Comparison of ENCODE assay signal across 35 cellular contexts in the genomic region with DNA sequence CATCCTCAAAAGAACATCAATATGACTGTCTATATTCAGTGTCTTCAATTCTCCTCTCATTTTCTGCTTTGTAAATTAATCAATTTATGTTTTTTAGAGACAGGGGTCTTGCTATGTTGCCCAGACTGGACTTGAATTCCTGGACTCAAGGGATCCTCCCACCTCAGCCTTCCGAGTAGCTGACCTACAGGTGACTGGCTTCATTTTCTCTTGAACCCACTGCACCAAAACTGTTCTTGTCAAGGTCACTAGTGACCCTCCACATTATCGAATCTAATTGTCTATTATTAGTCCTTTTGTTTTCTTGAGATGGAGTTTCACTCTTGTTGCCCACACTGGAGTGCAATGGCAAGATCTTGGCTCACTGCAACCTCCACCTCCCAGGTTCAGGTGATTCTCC. TPM values are rescaled to one million over a fixed set of nuclear protein-coding genes. Genes with fewer than 3 reads are reported as not detected.
DNase-seq lines count a peak whose midpoint lies in the region; ATAC-seq, FAIRE-seq and TF ChIP-seq lines count a peak whose summit lies in the region.
"Had no signal": no experiment of that assay in that cellular context is flagged by ENCODE, and none has a peak within 500 bp of the region (broad histone marks: within the 10 kb centered on the region; RNA-seq: fewer than 3 reads in every experiment).

No MANE protein-coding gene starts in this region.

- peaks cover 75% of the 10 kb centered on the region for H3K79me2 ChIP-seq in HepG2 (ENCODE audit: insufficient read depth, low read length)

- no TSS peak for BruUV-seq in HepG2 (replicated peaks; lab: Mats Ljungman, UMichigan)

- intact Hi-C loops in HepG2 (cut with micrococcal nuclease; ENCODE audit: unreplicated experiment), result loop anchor here (10.0 kb wide), 1 partner anchor 141 kb away; no protein-coding TSS in a partner anchor
- intact Hi-C loops in right lobe of liver (cut with DNase I), result no loop called here
- intact Hi-C loops in CD14-positive monocyte (cut with micrococcal nuclease), result no loop called here
- intact Hi-C loops in Right ventricle myocardium superior (cut with DNase I), result loop anchor here (10.0 kb wide), 2 partner anchors 49 to 71 kb away; a partner anchor contains a TSS

- 98% methylated on average over 2 of the region's 2 CpGs for WGBS in HepG2 (ENCODE audit: low lambda C conversion rate)
- 83% methylated on average over 2 of the region's 2 CpGs for WGBS in right lobe of liver (ENCODE audit: insufficient coverage, low coverage, low lambda C conversion rate, missing lambda C conversion rate)

- H3K27me3 Mint-ChIP-seq in CD14-positive monocyte (ENCODE audit: low read depth in 3 of 3), result peaks cover 0 to 2% (median 0%) of the 10 kb centered on the region in 3 donors
- H3K27me3 Mint-ChIP-seq in osteocyte (ENCODE audit: unreplicated experiment), result no peaks in the 10 kb centered on the region
- no peaks in the 10 kb centered on the region for H3K27me3 Mint-ChIP-seq in stimulated activated memory B cell treated with anti-CD40 and anti-IgM and Interleukin-4, amounts not matched to agents 10 μg/mL and 1 μg/mL and 100 μg/mL, for 72 hours
- H3K27me3 Mint-ChIP-seq in activated T-cell treated with anti-CD3 and anti-CD28 coated beads, Interleukin-2, amount 50 U/mL, for 24 hours, result peaks cover 9% of the 10 kb centered on the region
- H3K27me3 Mint-ChIP-seq: B cell; CD4-positive, alpha-beta memory T cell; CD4-positive, alpha-beta T cell; CD8-positive, alpha-beta memory T cell had no signal

- H3K27me3 ChIP-seq in HepG2 (ENCODE audit: control insufficient read depth in 1 of 2, insufficient read depth in 2 of 2, low read length in 2 of 2), result peaks cover 0 to 5% of the 10 kb centered on the region in 2 experiments; a peak in 1 of 5 replicates
- H3K27me3 ChIP-seq in right lobe of liver, result no peaks in the 10 kb centered on the region
- H3K27me3 ChIP-seq: BE2C; BLaER1; BLaER1 treated with 17β-estradiol and CSF1 and Interleukin-3, amounts not matched to agents 10 nM and 100 nM had no signal

- no peak overlapping the region for H3K4me3 Mint-ChIP-seq in CD14-positive monocyte
- no peak overlapping the region for H3K4me3 Mint-ChIP-seq in osteocyte (ENCODE audit: unreplicated experiment)
- H3K4me3 Mint-ChIP-seq in stimulated activated memory B cell treated with anti-CD40 and anti-IgM and Interleukin-4, amounts not matched to agents 10 μg/mL and 1 μg/mL and 100 μg/mL, for 72 hours, result no peak overlapping the region
- no peak overlapping the region for H3K4me3 Mint-ChIP-seq in activated T-cell treated with anti-CD3 and anti-CD28 coated beads, Interleukin-2, amount 50 U/mL, for 24 hours
- H3K4me3 Mint-ChIP-seq: B cell; CD4-positive, alpha-beta memory T cell; CD4-positive, alpha-beta T cell; CD8-positive, alpha-beta memory T cell; CD8-positive, alpha-beta T cell had no signal

- ATAC-seq in HepG2, result no peak
- no peak for ATAC-seq in right lobe of liver
- no peak for ATAC-seq in stimulated activated memory B cell treated with anti-CD40 and anti-IgM and Interleukin-4, amounts not matched to agents 10 μg/mL and 1 μg/mL and 100 μg/mL, for 72 hours
- ATAC-seq in Right ventricle myocardium superior (ENCODE audit: poor library complexity), result no peak
- ATAC-seq: A549; CD8-positive, alpha-beta T cell had no signal

- no peaks in the 10 kb centered on the region for H3K36me3 ChIP-seq in HepG2 (replicated peaks in 1 of 2; ENCODE audit: control insufficient read depth in 1 of 2, insufficient read depth in 2 of 2, low read length in 2 of 2)
- no peaks in the 10 kb centered on the region for H3K36me3 ChIP-seq in right lobe of liver
- no peaks in the 10 kb centered on the region for H3K36me3 ChIP-seq in HEK293 (ENCODE audit: control insufficient read depth in 2 of 2, insufficient read depth in 1 of 2, low read length in 2 of 2)
- H3K36me3 ChIP-seq: BE2C had no signal

- H3K36me3 Mint-ChIP-seq in CD14-positive monocyte (peaks cover 2 to 15% of the 10 kb centered on the region in 2 donors), osteocyte (ENCODE audit: unreplicated experiment) (no peaks in the 10 kb centered on the region)
- no peaks in the 10 kb centered on the region for H3K36me3 Mint-ChIP-seq in stimulated activated memory B cell treated with anti-CD40 and anti-IgM and Interleukin-4, amounts not matched to agents 10 μg/mL and 1 μg/mL and 100 μg/mL, for 72 hours
- peaks cover 2% of the 10 kb centered on the region for H3K36me3 Mint-ChIP-seq in activated T-cell treated with anti-CD3 and anti-CD28 coated beads, Interleukin-2, amount 50 U/mL, for 24 hours (ENCODE audit: low read depth)
- H3K36me3 Mint-ChIP-seq: CD4-positive, CD25-positive, alpha-beta regulatory T cell had no signal

- H3K4me3 ChIP-seq in HepG2 (replicated peaks in 1 of 3; ENCODE audit: insufficient read depth in 1 of 3, low read depth in 2 of 3, low read length in 3 of 3), result no peak overlapping the region
- H3K4me3 ChIP-seq in right lobe of liver, result no peak overlapping the region
- no peak overlapping the region for H3K4me3 ChIP-seq in HEK293 (ENCODE audit: low read depth, low read length)
- H3K4me3 ChIP-seq: A549; BLaER1; BLaER1 treated with 17β-estradiol and CSF1 and Interleukin-3, amounts not matched to agents 10 nM and 100 nM had no signal

- in situ Hi-C loops in HepG2 (cut with HindIII; ENCODE audit: extremely low pct_ligation_motif_present, low pct_unique_long_range_greater_than_20kb), result no loop called here

- H3K9me3 Mint-ChIP-seq in CD14-positive monocyte (no peaks in the 10 kb centered on the region), osteocyte (ENCODE audit: unreplicated experiment) (no peaks in the 10 kb centered on the region)
- H3K9me3 Mint-ChIP-seq in stimulated activated memory B cell treated with anti-CD40 and anti-IgM and Interleukin-4, amounts not matched to agents 10 μg/mL and 1 μg/mL and 100 μg/mL, for 72 hours, result no peaks in the 10 kb centered on the region
- H3K9me3 Mint-ChIP-seq in activated T-cell treated with anti-CD3 and anti-CD28 coated beads, Interleukin-2, amount 50 U/mL, for 24 hours, result no peaks in the 10 kb centered on the region
- H3K9me3 Mint-ChIP-seq: CD4-positive, alpha-beta memory T cell; CD4-positive, alpha-beta T cell; CD4-positive, CD25-positive, alpha-beta regulatory T cell; CD8-positive, alpha-beta memory T cell; CD8-positive, alpha-beta T cell had no signal

- CTCF ChIA-PET in HepG2 (lab: Yijun Ruan, JAX; ENCODE audit: low intra/inter-chr PET ratio, low total read pairs) (no interaction called here), HEK293 (lab: Yijun Ruan, JAX) (no interaction called here)

- H3K9ac ChIP-seq in HepG2 (ENCODE audit: insufficient read depth, low read depth, low read length), result no peak overlapping the region
- H3K9ac ChIP-seq: BLaER1; BLaER1 treated with 17β-estradiol and CSF1 and Interleukin-3, amounts not matched to agents 10 nM and 100 nM had no signal

- TF ChIP-seq CTCF in HepG2 (CRISPR knock-in tag; IDR thresholded peaks at IDR 0.05) (no peak), right lobe of liver (IDR thresholded peaks at IDR 0.05) (no peak), CD14-positive monocyte (IDR thresholded peaks at IDR 0.05) (no peak), HEK293 (tag by site-specific recombination; IDR thresholded peaks at IDR 0.05) (no peak), osteocyte (IDR thresholded peaks at IDR 0.05) (no peak)

- no peak for FAIRE-seq in HepG2 (lab: Jason Lieb, UNC)
- FAIRE-seq: A204.1, A549, D721Med had no signal

- peaks cover 25% of the 10 kb centered on the region for H3K4me1 ChIP-seq in HepG2 (ENCODE audit: insufficient read depth, low read length)
- peaks cover 0 to 17% (median 2%) of the 10 kb centered on the region in 4 donors for H3K4me1 ChIP-seq in right lobe of liver
- H3K4me1 ChIP-seq in HEK293 (ENCODE audit: control insufficient read depth, insufficient read depth, low read length), result peaks cover 19% of the 10 kb centered on the region

- POLR2A ChIA-PET in HepG2 (lab: Yijun Ruan, JAX) (no interaction called here), HEK293 (lab: Yijun Ruan, JAX) (no interaction called here)

- no peak overlapping the region for H3K4me2 ChIP-seq in HepG2 (ENCODE audit: low read depth, low read length)
- H3K4me2 ChIP-seq: A549, BLaER1 had no signal

- no peak overlapping the region for H2AFZ ChIP-seq in HepG2 (ENCODE audit: low read length)

- DNase-seq in HepG2 (ENCODE audit: low spot score) (no peak), right lobe of liver (no peak), CD14-positive monocyte (ENCODE audit: low spot score) (no peak), osteocyte (ENCODE audit: extremely low spot score, unreplicated experiment) (no peak), Right ventricle myocardium superior (no peak)
- no peak for DNase-seq in activated T-cell treated with anti-CD3 and anti-CD28 coated beads, Interleukin-2, amount 50 U/mL, for 24 hours
- DNase-seq: 8988T; ACHN; BE2C; C1 segment of cervical spinal cord; Caco-2; Calu3; CD4-positive, alpha-beta memory T cell; CD4-positive, alpha-beta T cell; CD4-positive, CD25-positive, alpha-beta regulatory T cell; CD8-positive, alpha-beta memory T cell; CD8-positive, alpha-beta T cell; COR-L47; DMS 273 treated with DMSO at 0.1 percent for 48 hours; DMS153; DMS53; DMS79; DMS79 treated with DMSO at 0.1 percent for 48 hours; DND-41; EL had no signal

- TF ChIP-seq RAD21 in HepG2 (CRISPR knock-in tag; IDR thresholded peaks at IDR 0.05), result no peak

- H3K9me3 ChIP-seq in HepG2 (ENCODE audit: low read length), result no peaks in the 10 kb centered on the region
- H3K9me3 ChIP-seq in right lobe of liver, result no peaks in the 10 kb centered on the region
- H3K9me3 ChIP-seq in HEK293 (ENCODE audit: control insufficient read depth, insufficient read depth, low read depth, low read length), result no peaks in the 10 kb centered on the region
- H3K9me3 ChIP-seq: A549; BE2C; BLaER1; BLaER1 treated with 17β-estradiol and CSF1 and Interleukin-3, amounts not matched to agents 10 nM and 100 nM; Caco-2 had no signal

- peaks cover 20% of the 10 kb centered on the region for H4K20me1 ChIP-seq in HepG2 (ENCODE audit: insufficient read depth, low read length)

- no peak for TF ChIP-seq POLR2A in HepG2 (IDR thresholded peaks at IDR 0.05; ENCODE audit: insufficient read depth in 1 of 2, low read depth in 2 of 2, low read length in 2 of 2)
- no peak for TF ChIP-seq POLR2A in right lobe of liver (IDR thresholded peaks at IDR 0.05)

- H3K27ac ChIP-seq in HepG2 (ENCODE audit: extremely low read length, insufficient read depth, low read length) (no peak overlapping the region), right lobe of liver (no peak overlapping the region), HEK293 (ENCODE audit: extremely low read depth, low read depth, low read length) (no peak overlapping the region)
- H3K27ac ChIP-seq: 22Rv1; A549; BLaER1; BLaER1 treated with 17β-estradiol and CSF1 and Interleukin-3, amounts not matched to agents 10 nM and 100 nM; C4-2B had no signal

- no peak for TF ChIP-seq EP300 in HepG2 (IDR thresholded peaks at IDR 0.05; ENCODE audit: low read depth in 2 of 2, low read length in 2 of 2)
- TF ChIP-seq EP300 in HepG2 (CRISPR knock-in tag; IDR thresholded peaks at IDR 0.05; ENCODE audit: borderline replicate concordance), result no peak

- H3K27ac Mint-ChIP-seq in CD14-positive monocyte (peak overlapping the region in 4 of 7 donors; percentile 8 to 59 (median 45)), osteocyte (ENCODE audit: unreplicated experiment) (peak overlapping the region; percentile 56)
- no peak overlapping the region for H3K27ac Mint-ChIP-seq in stimulated activated memory B cell treated with anti-CD40 and anti-IgM and Interleukin-4, amounts not matched to agents 10 μg/mL and 1 μg/mL and 100 μg/mL, for 72 hours
- H3K27ac Mint-ChIP-seq in activated T-cell treated with anti-CD3 and anti-CD28 coated beads, Interleukin-2, amount 50 U/mL, for 24 hours, result no peak overlapping the region
- H3K27ac Mint-ChIP-seq: B cell; CD4-positive, alpha-beta T cell; CD4-positive, CD25-positive, alpha-beta regulatory T cell; CD8-positive, alpha-beta T cell had no signal

- H3K4me1 Mint-ChIP-seq in CD14-positive monocyte (peaks cover 44% of the 10 kb centered on the region), osteocyte (ENCODE audit: unreplicated experiment) (peaks cover 37% of the 10 kb centered on the region)
- peaks cover 31% of the 10 kb centered on the region for H3K4me1 Mint-ChIP-seq in stimulated activated memory B cell treated with anti-CD40 and anti-IgM and Interleukin-4, amounts not matched to agents 10 μg/mL and 1 μg/mL and 100 μg/mL, for 72 hours
- H3K4me1 Mint-ChIP-seq in activated T-cell treated with anti-CD3 and anti-CD28 coated beads, Interleukin-2, amount 50 U/mL, for 24 hours (ENCODE audit: low read depth), result peaks cover 32% of the 10 kb centered on the region

RNA-seq across cellular contexts. Expression of a gene that starts 3.7 kb away (rescaled TPM):
- total RNA-seq in HepG2 (2016; rRNA removed; fragmentation: Illumina TruSeq; extraction: Trizol), result 10.5 and 11.7 TPM in 2 replicates
- total RNA-seq in HepG2 (2016; cell fraction: cytosol; rRNA removed; fragmentation: Illumina TruSeq; extraction: Trizol; ENCODE audit: low read depth), result 3.4 and 3.7 TPM in 2 replicates
- 9.8 and 10.6 TPM in 2 replicates for total RNA-seq in HepG2 (2016; cell fraction: insoluble cytoplasmic fraction; rRNA removed; fragmentation: Illumina TruSeq; extraction: Trizol)
- total RNA-seq in HepG2 (2016; cell fraction: membrane; rRNA removed; fragmentation: Illumina TruSeq; extraction: Trizol), result 4.5 and 5.3 TPM in 2 replicates
- 14.3 and 16.7 TPM in 2 replicates for total RNA-seq in HepG2 (2016; cell fraction: nucleus; rRNA removed; fragmentation: Illumina TruSeq; extraction: Trizol)
- 14.9 and 16.6 TPM in 2 replicates for polyA plus RNA-seq in HepG2 (2011; rRNA removed)
- polyA plus RNA-seq in HepG2 (2011; cell fraction: cytosol; rRNA removed), result 8.5 and 11.1 TPM in 2 replicates
- 31.2 and 31.3 TPM in 2 replicates for polyA plus RNA-seq in HepG2 (2011; cell fraction: nucleus; rRNA removed)
- 12.6 and 13.0 TPM in 2 replicates for polyA plus RNA-seq in HepG2 (2012)
- polyA plus RNA-seq in HepG2 (2016; cell fraction: cytosol; fragmentation: Illumina TruSeq; extraction: Trizol; ENCODE audit: low read depth), result 0.98 and 1.1 TPM in 2 replicates
- polyA plus RNA-seq in HepG2 (2016; cell fraction: insoluble cytoplasmic fraction; fragmentation: Illumina TruSeq; extraction: Trizol; ENCODE audit: low read depth), result 6.4 and 6.6 TPM in 2 replicates
- polyA plus RNA-seq in HepG2 (2016; cell fraction: membrane; fragmentation: Illumina TruSeq; extraction: Trizol; ENCODE audit: low read depth), result 1.7 and 1.8 TPM in 2 replicates
- 20.6 and 23.6 TPM in 2 replicates for polyA plus RNA-seq in HepG2 (2016; cell fraction: nucleus; fragmentation: Illumina TruSeq; extraction: Trizol; ENCODE audit: insufficient read depth, low read depth)
- polyA minus RNA-seq in HepG2 (2011; rRNA and poly(A)+ RNA removed; ENCODE audit: low replicate concordance), result 0.02 and 24.0 TPM in 2 replicates
- polyA minus RNA-seq in HepG2 (2011; cell fraction: cytosol; rRNA and poly(A)+ RNA removed), result 11.3 and 14.0 TPM in 2 replicates
- polyA minus RNA-seq in HepG2 (2011; cell fraction: nucleus; rRNA and poly(A)+ RNA removed), result 30.6 and 35.8 TPM in 2 replicates
- total RNA-seq in right lobe of liver, result 1 to 10 TPM; 2.5 to 4.9 (median 4.2) TPM
- 1 to 10 TPM in 1 of 2 donors, under 1 TPM in 1; 0.53 to 1.2 TPM for polyA plus RNA-seq in CD14-positive monocyte
- total RNA-seq in osteocyte, result 13.7 and 15.1 TPM in 2 replicates
- total RNA-seq in Right ventricle myocardium superior, result 20.4 TPM
- total RNA-seq: Caco-2 had no signal

Comparison
In these comparisons a context has a peak if more than half of its experiments do, and no peak if none do; other contexts are left out.
1. intact Hi-C loops: an anchor here in HepG2 (10.0 kb wide) and Right ventricle myocardium superior (10.0 kb wide); none called in right lobe of liver and CD14-positive monocyte.
2. H3K27ac Mint-ChIP-seq: peak in CD14-positive monocyte (4 of 7) and osteocyte (single experiment); none in stimulated activated memory B cell treated with anti-CD40 and anti-IgM and Interleukin-4, amounts not matched to agents 10 μg/mL and 1 μg/mL and 100 μg/mL, for 72 hours (single experiment) and activated T-cell treated with anti-CD3 and anti-CD28 coated beads, Interleukin-2, amount 50 U/mL, for 24 hours (single experiment).